ENCODE assay signal across 8 cellular contexts in the genomic region with DNA sequence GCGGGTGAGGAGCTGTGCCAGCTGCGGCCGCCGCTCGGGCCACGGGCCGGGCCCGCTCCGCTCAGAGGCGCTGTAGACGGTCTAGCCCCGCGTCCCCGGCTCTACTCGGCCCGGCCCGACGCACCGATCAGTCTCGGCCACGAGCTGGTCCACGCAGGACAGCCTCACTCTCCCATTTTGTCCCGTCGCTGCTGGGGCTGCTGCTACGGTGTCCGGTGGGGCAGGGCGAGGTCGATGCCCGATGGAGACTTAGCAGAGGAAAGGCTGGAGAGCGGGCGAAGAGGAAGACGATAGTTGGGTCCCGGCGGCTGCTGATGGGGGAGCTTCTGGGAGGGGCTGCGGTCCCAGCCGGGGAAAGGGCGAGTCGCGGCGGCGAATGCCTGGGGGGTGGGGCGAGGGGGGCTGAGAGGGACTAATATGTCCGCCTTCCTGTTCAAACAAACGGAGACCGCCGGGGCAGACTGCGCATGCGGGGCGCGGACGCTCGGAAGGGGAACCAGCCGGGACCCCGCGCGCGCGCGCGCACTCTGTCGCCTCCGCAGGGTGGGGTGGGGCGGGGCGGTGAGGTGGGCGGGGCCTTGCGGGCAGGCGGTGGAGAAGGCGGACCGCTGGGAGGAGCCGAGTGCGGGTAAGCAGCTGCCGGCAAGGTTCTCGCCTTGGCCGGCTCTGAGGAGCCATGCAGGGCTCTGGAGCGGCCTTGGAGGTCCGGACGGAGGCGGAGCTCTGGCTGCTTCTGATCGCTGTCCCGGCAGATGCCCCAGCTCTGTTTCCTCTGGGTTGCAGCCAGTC. TPM values are rescaled to one million over a fixed set of nuclear protein-coding genes. Genes with fewer than 3 reads are reported as not detected.
DNase-seq lines count a peak whose midpoint lies in the region; ATAC-seq and TF ChIP-seq lines count a peak whose summit lies in the region.

Gene ROCK1 (minus strand): TSS at position 463 of the 789 bp plus-strand sequence. CDS start 903 bp downstream, outside the sequence.

- TF ChIP-seq CTCF in adrenal gland (IDR thresholded peaks at IDR 0.05) (peak in 1 of 6 experiments; percentile 12), heart left ventricle (IDR thresholded peaks at IDR 0.05) (peak in 1 of 12 donors; percentile 11), transverse colon (IDR thresholded peaks at IDR 0.05) (no peak)

- H3K4me3 ChIP-seq in adrenal gland (peak within 1 kb of the TSS; percentile 73 to 100 (median 86)), heart left ventricle (peak within 1 kb of the TSS; percentile 64 to 98 (median 93)), transverse colon (peak within 1 kb of the TSS; percentile 65 to 98 (median 87))

- TF ChIP-seq EP300 in transverse colon (IDR thresholded peaks at IDR 0.05; ENCODE audit: low read depth), result no peak

- H3K27me3 ChIP-seq in adrenal gland (no peaks in the 10 kb centered on the region), heart left ventricle (no peaks in the 10 kb centered on the region), transverse colon (no peaks in the 10 kb centered on the region)

- TF ChIP-seq POLR2A in GM15510 (IDR thresholded peaks at IDR 0.05; ENCODE audit: borderline replicate concordance, extremely low read depth, insufficient read length) (peak; percentile 76), adrenal gland (IDR thresholded peaks at IDR 0.05) (peak; percentile 71 to 97), heart left ventricle (IDR thresholded peaks at IDR 0.05) (peak in 1 of 2 donors; percentile 88), transverse colon (IDR thresholded peaks at IDR 0.05) (peak; percentile 32)

- DNase-seq in NCI-H146 treated with DMSO at 0.1 percent for 48 hours (lab: John Stamatoyannopoulos, UW; ENCODE audit: unreplicated experiment) (peak; percentile 99), T-helper 1 cell (peak; percentile 97 to 99 (median 99)), adrenal gland (peak; percentile 97 to 99 (median 99)), heart left ventricle (peak; percentile 99 to 100 (median 99)), pons (ENCODE audit: low spot score) (peak; percentile 92), transverse colon (peak; percentile 99)

- peak; percentile 87 for ATAC-seq in HG02884 (IDR thresholded peaks at IDR 0.05; ENCODE audit: unreplicated experiment)
- ATAC-seq in heart left ventricle, result peak; percentile 96 to 98 (median 97)

- no peaks in the 10 kb centered on the region for H3K9me3 ChIP-seq in adrenal gland (replicated peaks in 1 of 3)
- H3K9me3 ChIP-seq in heart left ventricle, result no peaks in the 10 kb centered on the region
- no peaks in the 10 kb centered on the region for H3K9me3 ChIP-seq in transverse colon

- in situ Hi-C loops in transverse colon (cut with MboI; ENCODE audit: low pct_ligation_motif_present in 1 of 4, low pct_unique_long_range_greater_than_20kb in 1 of 4, low sequenced_read_pairs in 3 of 4), result loop anchor here in 1 of 4 donors (10.0 kb wide), 1 partner anchor 63 kb away; no protein-coding TSS in a partner anchor

- H3K36me3 ChIP-seq in adrenal gland (replicated peaks in 1 of 2) (no peaks in the 10 kb centered on the region), heart left ventricle (peaks cover 0 to 3% (median 0%) of the 10 kb centered on the region in 9 donors), transverse colon (no peaks in the 10 kb centered on the region)

- H3K4me1 ChIP-seq in adrenal gland (replicated peaks in 1 of 2) (peaks cover 25 to 43% of the 10 kb centered on the region in 2 donors), heart left ventricle (peaks cover 0 to 48% (median 27%) of the 10 kb centered on the region in 12 donors), transverse colon (peaks cover 16 to 45% (median 24%) of the 10 kb centered on the region in 4 donors)

- intact Hi-C loops in adrenal gland (cut with DNase I) (loop anchor here in 1 of 2 donors (5.0 kb wide), 1 partner anchor 39 kb away; no protein-coding TSS in a partner anchor), heart left ventricle (cut with DNase I) (loop anchor here in 5 of 10 donors (2.0 to 10.0 kb wide), 9 partner anchors 54 to 137 kb away; no protein-coding TSS in a partner anchor), transverse colon (cut with DNase I; ENCODE audit: low total_unique reads) (loop anchor here (10.0 kb wide), 1 partner anchor 107 kb away; no protein-coding TSS in a partner anchor)

- peak within 1 kb of the TSS; percentile 93 to 99 (median 96) for H3K27ac ChIP-seq in adrenal gland
- peak within 1 kb of the TSS; percentile 92 to 98 (median 96) for H3K27ac ChIP-seq in heart left ventricle
- H3K27ac ChIP-seq in transverse colon, result peak within 1 kb of the TSS; percentile 93 to 99 (median 98)

- WGBS in adrenal gland, 4 donors, result 0% methylated on average over 6 to 80 of the region's 80 CpGs
- 0% methylated on average over 38 to 80 of the region's 80 CpGs for WGBS in heart left ventricle, 4 donors
- 1% methylated on average over 50 of the region's 80 CpGs; no CpG with 5 or more reads in 1 of the 2 donors for WGBS in transverse colon (ENCODE audit: low coverage in 1 of 2), 2 donors

RNA-seq across cellular contexts. Expression of gene ROCK1, which starts in this region (rescaled TPM):
- 10 to 100 TPM; 12.8 to 55.5 (median 30.6) TPM for total RNA-seq in adrenal gland
- polyA plus RNA-seq in adrenal gland, result 10 to 100 TPM in 2 of 3 donors, 1 to 10 TPM in 1; 6.8 to 32.6 (median 15.9) TPM
- total RNA-seq in heart left ventricle, result 10 to 100 TPM; 25.1 to 46.2 (median 37.8) TPM
- 10 to 100 TPM; 14.1 to 28.5 TPM for polyA plus RNA-seq in heart left ventricle
- total RNA-seq in transverse colon, result 10 to 100 TPM; 23.9 to 59.5 (median 39.6) TPM

Comparison
In these comparisons a context has a peak if more than half of its experiments do, and no peak if none do; other contexts are left out.
1. Peak in every context shown above with its lines: DNase-seq, ATAC-seq, H3K4me3 ChIP-seq and H3K27ac ChIP-seq.